ENCODE assay signal across 1 cellular context in the genomic region with DNA sequence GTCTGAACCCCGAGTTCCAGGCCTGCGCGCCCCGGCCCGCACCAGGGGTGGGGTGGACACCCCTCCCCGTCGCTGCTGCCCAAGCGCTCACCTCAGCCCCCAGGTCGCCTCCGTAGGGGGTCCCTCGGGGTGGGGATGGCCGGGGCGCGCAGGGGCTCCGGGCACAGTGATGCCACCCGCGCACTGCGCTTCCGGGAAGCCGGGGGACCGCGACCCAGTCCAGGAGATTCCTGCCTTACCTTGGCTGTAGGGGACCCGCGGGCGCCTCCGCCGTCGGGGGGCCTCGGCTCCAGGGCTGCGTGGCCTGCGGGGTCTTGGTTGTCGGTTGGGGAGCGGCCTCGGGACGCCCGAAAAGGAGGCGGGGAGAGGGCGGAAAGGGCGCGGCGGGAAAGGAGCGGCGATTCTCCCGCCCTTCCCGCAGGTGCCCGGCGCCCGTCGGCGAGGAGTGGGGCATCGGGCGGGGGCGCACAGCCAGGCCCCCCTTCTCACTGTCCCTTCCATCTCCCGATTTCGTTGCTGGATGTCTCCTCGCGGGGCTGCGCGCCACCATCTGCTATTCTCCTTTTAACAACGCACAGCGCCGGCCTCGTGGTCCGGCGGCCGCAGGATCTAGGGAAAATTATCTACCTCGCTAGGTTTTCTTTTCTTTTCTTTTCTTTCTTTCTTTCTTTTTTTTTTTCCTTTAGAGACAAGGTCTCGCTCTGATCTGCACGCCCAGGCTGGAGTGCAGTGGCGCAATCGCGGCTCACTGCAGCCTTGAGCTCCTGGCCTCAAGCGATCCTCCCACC.
TF ChIP-seq lines count a peak whose summit lies in the region.

TSS of gene KEAP1 (minus strand) at position 355 of the 788 bp plus-strand sequence. CDS start 3,323 bp downstream, outside the sequence.

TF ChIP-seq in HEK293, 187 proteins besides CTCF, POLR2A, EP300 and RAD21 (continued from another document):
- TF ChIP-seq, protein P1, sequence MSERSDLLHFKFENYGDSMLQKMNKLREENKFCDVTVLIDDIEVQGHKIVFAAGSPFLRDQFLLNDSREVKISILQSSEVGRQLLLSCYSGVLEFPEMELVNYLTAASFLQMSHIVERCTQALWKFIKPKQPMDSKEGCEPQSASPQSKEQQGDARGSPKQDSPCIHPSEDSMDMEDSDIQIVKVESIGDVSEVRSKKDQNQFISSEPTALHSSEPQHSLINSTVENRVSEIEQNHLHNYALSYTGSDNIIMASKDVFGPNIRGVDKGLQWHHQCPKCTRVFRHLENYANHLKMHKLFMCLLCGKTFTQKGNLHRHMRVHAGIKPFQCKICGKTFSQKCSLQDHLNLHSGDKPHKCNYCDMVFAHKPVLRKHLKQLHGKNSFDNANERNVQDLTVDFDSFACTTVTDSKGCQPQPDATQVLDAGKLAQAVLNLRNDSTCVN (tag by site-specific recombination; optimal IDR thresholded peaks at IDR 0.05): peak; percentile 77
- peak; percentile 55; the same call in 1 of the 2 replicates for TF ChIP-seq ZBTB20 (tag by site-specific recombination; IDR thresholded peaks at IDR 0.05)
- peak; percentile 65 for TF ChIP-seq ZIC2 (tag by site-specific recombination; IDR thresholded peaks at IDR 0.05)
- TF ChIP-seq, protein P2, sequence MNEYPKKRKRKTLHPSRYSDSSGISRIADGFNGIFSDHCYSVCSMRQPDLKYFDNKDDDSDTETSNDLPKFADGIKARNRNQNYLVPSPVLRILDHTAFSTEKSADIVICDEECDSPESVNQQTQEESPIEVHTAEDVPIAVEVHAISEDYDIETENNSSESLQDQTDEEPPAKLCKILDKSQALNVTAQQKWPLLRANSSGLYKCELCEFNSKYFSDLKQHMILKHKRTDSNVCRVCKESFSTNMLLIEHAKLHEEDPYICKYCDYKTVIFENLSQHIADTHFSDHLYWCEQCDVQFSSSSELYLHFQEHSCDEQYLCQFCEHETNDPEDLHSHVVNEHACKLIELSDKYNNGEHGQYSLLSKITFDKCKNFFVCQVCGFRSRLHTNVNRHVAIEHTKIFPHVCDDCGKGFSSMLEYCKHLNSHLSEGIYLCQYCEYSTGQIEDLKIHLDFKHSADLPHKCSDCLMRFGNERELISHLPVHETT (tag by site-specific recombination; IDR thresholded peaks at IDR 0.05): no peak
- no peak for TF ChIP-seq IKZF3 (tag by site-specific recombination; IDR thresholded peaks at IDR 0.05)
- TF ChIP-seq, protein P3, sequence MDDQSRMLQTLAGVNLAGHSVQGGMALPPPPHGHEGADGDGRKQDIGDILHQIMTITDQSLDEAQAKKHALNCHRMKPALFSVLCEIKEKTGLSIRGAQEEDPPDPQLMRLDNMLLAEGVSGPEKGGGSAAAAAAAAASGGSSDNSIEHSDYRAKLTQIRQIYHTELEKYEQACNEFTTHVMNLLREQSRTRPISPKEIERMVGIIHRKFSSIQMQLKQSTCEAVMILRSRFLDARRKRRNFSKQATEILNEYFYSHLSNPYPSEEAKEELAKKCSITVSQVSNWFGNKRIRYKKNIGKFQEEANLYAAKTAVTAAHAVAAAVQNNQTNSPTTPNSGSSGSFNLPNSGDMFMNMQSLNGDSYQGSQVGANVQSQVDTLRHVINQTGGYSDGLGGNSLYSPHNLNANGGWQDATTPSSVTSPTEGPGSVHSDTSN (CRISPR knock-in tag; IDR thresholded peaks at IDR 0.05): no peak
- no peak for TF ChIP-seq ZNF146 (tag by site-specific recombination; IDR thresholded peaks at IDR 0.05)
- TF ChIP-seq ZNF610 (tag by site-specific recombination; IDR thresholded peaks at IDR 0.05; ENCODE audit: borderline replicate concordance): no peak
- peak; percentile 35; the same call in 1 of the 2 replicates for TF ChIP-seq KLF8 (tag by site-specific recombination; IDR thresholded peaks at IDR 0.05)
- peak; percentile 60; the same call in 1 of the 2 replicates for TF ChIP-seq ZNF777 (tag by site-specific recombination; IDR thresholded peaks at IDR 0.05; ENCODE audit: borderline replicate concordance)
- peak; percentile 39; the same call in 1 of the 2 replicates for TF ChIP-seq ZNF2 (tag by site-specific recombination; IDR thresholded peaks at IDR 0.05)
- TF ChIP-seq ZNF311 (tag by site-specific recombination; IDR thresholded peaks at IDR 0.05; ENCODE audit: borderline replicate concordance): no peak
- 0 out of 2 replicates have a peak, but pooled peaks have one; percentile 6 for TF ChIP-seq ZNF692 (tag by site-specific recombination; IDR thresholded peaks at IDR 0.05)
- TF ChIP-seq ZNF560 (tag by site-specific recombination; IDR thresholded peaks at IDR 0.05; ENCODE audit: borderline replicate concordance): no peak
- 0 out of 2 replicates have a peak, but pooled peaks have one; percentile 10 for TF ChIP-seq ZNF423 (tag by site-specific recombination; IDR thresholded peaks at IDR 0.05)
- TF ChIP-seq ZFHX2 (tag by site-specific recombination; conservative IDR thresholded peaks at IDR 0.05): peak; percentile 3; the same call in 1 of the 2 replicates
- TF ChIP-seq GLIS2 (tag by site-specific recombination; IDR thresholded peaks at IDR 0.05): peak; percentile 82
- peak; percentile 73 for TF ChIP-seq ZBTB10 (tag by site-specific recombination; IDR thresholded peaks at IDR 0.05)
- TF ChIP-seq ZNF18 (tag by site-specific recombination; IDR thresholded peaks at IDR 0.05): no peak
- TF ChIP-seq GLI2 (tag by site-specific recombination; IDR thresholded peaks at IDR 0.05; ENCODE audit: borderline replicate concordance, low read depth): no peak
- TF ChIP-seq ZNF600 (tag by site-specific recombination; IDR thresholded peaks at IDR 0.05): no peak
- TF ChIP-seq ZNF391 (tag by site-specific recombination; IDR thresholded peaks at IDR 0.05; ENCODE audit: borderline replicate concordance, low read depth): no peak
- TF ChIP-seq ZNF280D (tag by site-specific recombination; IDR thresholded peaks at IDR 0.05): no peak
- TF ChIP-seq, protein P4, sequence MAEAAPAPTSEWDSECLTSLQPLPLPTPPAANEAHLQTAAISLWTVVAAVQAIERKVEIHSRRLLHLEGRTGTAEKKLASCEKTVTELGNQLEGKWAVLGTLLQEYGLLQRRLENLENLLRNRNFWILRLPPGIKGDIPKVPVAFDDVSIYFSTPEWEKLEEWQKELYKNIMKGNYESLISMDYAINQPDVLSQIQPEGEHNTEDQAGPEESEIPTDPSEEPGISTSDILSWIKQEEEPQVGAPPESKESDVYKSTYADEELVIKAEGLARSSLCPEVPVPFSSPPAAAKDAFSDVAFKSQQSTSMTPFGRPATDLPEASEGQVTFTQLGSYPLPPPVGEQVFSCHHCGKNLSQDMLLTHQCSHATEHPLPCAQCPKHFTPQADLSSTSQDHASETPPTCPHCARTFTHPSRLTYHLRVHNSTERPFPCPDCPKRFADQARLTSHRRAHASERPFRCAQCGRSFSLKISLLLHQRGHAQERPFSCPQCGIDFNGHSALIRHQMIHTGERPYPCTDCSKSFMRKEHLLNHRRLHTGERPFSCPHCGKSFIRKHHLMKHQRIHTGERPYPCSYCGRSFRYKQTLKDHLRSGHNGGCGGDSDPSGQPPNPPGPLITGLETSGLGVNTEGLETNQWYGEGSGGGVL (tag by site-specific recombination; IDR thresholded peaks at IDR 0.05): no peak
- no peak for TF ChIP-seq YY1 (tag by site-specific recombination; IDR thresholded peaks at IDR 0.05)
- no peak for TF ChIP-seq ZNF645 (tag by site-specific recombination; IDR thresholded peaks at IDR 0.05)
- TF ChIP-seq, protein P5, sequence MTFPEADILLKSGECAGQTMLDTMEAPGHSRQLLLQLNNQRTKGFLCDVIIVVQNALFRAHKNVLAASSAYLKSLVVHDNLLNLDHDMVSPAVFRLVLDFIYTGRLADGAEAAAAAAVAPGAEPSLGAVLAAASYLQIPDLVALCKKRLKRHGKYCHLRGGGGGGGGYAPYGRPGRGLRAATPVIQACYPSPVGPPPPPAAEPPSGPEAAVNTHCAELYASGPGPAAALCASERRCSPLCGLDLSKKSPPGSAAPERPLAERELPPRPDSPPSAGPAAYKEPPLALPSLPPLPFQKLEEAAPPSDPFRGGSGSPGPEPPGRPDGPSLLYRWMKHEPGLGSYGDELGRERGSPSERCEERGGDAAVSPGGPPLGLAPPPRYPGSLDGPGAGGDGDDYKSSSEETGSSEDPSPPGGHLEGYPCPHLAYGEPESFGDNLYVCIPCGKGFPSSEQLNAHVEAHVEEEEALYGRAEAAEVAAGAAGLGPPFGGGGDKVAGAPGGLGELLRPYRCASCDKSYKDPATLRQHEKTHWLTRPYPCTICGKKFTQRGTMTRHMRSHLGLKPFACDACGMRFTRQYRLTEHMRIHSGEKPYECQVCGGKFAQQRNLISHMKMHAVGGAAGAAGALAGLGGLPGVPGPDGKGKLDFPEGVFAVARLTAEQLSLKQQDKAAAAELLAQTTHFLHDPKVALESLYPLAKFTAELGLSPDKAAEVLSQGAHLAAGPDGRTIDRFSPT (tag by site-specific recombination; IDR thresholded peaks at IDR 0.05): peak; percentile 45; the same call in 1 of the 2 replicates
- 0 out of 2 replicates have a peak, but pooled peaks have one; percentile 19 for TF ChIP-seq ZNF324 (tag by site-specific recombination; IDR thresholded peaks at IDR 0.05)
- no peak for TF ChIP-seq ZNF585B (tag by site-specific recombination; IDR thresholded peaks at IDR 0.05)
- TF ChIP-seq GFI1B (tag by site-specific recombination; IDR thresholded peaks at IDR 0.05): no peak
- no peak for TF ChIP-seq ZNF664 (tag by site-specific recombination; IDR thresholded peaks at IDR 0.05)
- TF ChIP-seq ZNF366 (tag by site-specific recombination; conservative IDR thresholded peaks at IDR 0.05): no peak
TF ChIP-seq in HEK293: peak in this region for 17.
